8 cellular contexts compared by ENCODE assay signal in genomic region chr13:97226788-97227627, GRCh38. TPM values are rescaled to one million over a fixed set of nuclear protein-coding genes. Genes with fewer than 3 reads are reported as not detected.
DNase-seq lines count a peak whose midpoint lies in the region; ATAC-seq and TF ChIP-seq lines count a peak whose summit lies in the region.

No MANE protein-coding gene starts in this region.

- no peak overlapping the region for H2AFZ ChIP-seq in OCI-LY1 (ENCODE audit: low read length)

- peak in 1 of 3 donors; percentile 28 for TF ChIP-seq POLR2A in body of pancreas (IDR thresholded peaks at IDR 0.05)

- H3K9me3 ChIP-seq in OCI-LY1 (ENCODE audit: low read length) (no peaks in the 10 kb centered on the region), body of pancreas (no peaks in the 10 kb centered on the region)

- TF ChIP-seq CTCF in OCI-LY1 (IDR thresholded peaks at IDR 0.05; ENCODE audit: low read length) (no peak), body of pancreas (IDR thresholded peaks at IDR 0.05) (no peak), brain microvascular endothelial cell (IDR thresholded peaks at IDR 0.05; ENCODE audit: low read depth, low read length, missing control alignments) (no peak)

- peaks cover 41% of the 10 kb centered on the region for H3K4me1 ChIP-seq in OCI-LY1 (ENCODE audit: insufficient read depth, low read length, severe bottlenecking)
- peaks cover 64% of the 10 kb centered on the region for H3K4me1 ChIP-seq in body of pancreas

- in situ Hi-C loops in brain microvascular endothelial cell (cut with HindIII; ENCODE audit: low pct_ligation_motif_present, low sequenced_read_pairs): no loop called here

- WGBS in body of pancreas, 2 donors: 20 to 27% methylated on average over 6 of the region's 6 CpGs

- no peaks in the 10 kb centered on the region for H4K20me1 ChIP-seq in OCI-LY1 (ENCODE audit: insufficient read depth, low read length)

- H3K9me2 ChIP-seq in OCI-LY1 (ENCODE audit: low read depth, low read length): no peaks in the 10 kb centered on the region

- intact Hi-C loops in body of pancreas (cut with DNase I): no loop called here

- H3K4me3 ChIP-seq in OCI-LY1 (ENCODE audit: low read depth, low read length, poor library complexity, severe bottlenecking) (peak overlapping the region; percentile 70), body of pancreas (no peak overlapping the region), brain microvascular endothelial cell (ENCODE audit: low read depth, low read length) (no peak overlapping the region)

- H3F3A ChIP-seq in OCI-LY1 (ENCODE audit: insufficient read depth, low read length): no peaks in the 10 kb centered on the region

- ATAC-seq in HG02759 (IDR thresholded peaks at IDR 0.05; ENCODE audit: unreplicated experiment) (peak; percentile 47), body of pancreas (no peak)

- H3K79me2 ChIP-seq in OCI-LY1 (ENCODE audit: insufficient read depth, low read length): peaks cover 67% of the 10 kb centered on the region

- no peak overlapping the region; the same call in 1 of the 2 replicates for H3K9ac ChIP-seq in OCI-LY1 (ENCODE audit: low read length)

- no peaks in the 10 kb centered on the region for H3K27me3 ChIP-seq in OCI-LY1 (ENCODE audit: insufficient read depth, low read length)
- no peaks in the 10 kb centered on the region for H3K27me3 ChIP-seq in body of pancreas
- H3K27me3 ChIP-seq in brain microvascular endothelial cell (replicated peaks): no peaks in the 10 kb centered on the region

- peak overlapping the region; percentile 82 for H3K27ac ChIP-seq in OCI-LY1 (ENCODE audit: low read depth, low read length, poor library complexity, severe bottlenecking)
- peak overlapping the region in 3 of 4 donors; percentile 96 to 99 (median 97) for H3K27ac ChIP-seq in body of pancreas
- H3K27ac ChIP-seq in brain microvascular endothelial cell: no peak overlapping the region

- no peaks in the 10 kb centered on the region for H3K36me3 ChIP-seq in OCI-LY1 (ENCODE audit: insufficient read depth, low read length)
- no peaks in the 10 kb centered on the region for H3K36me3 ChIP-seq in body of pancreas (replicated peaks in 1 of 2; ENCODE audit: insufficient read depth in 1 of 2, low read depth in 2 of 2)
- peaks cover 5% of the 10 kb centered on the region for H3K36me3 ChIP-seq in brain microvascular endothelial cell (replicated peaks)

- DNase-seq in NCI-H510A treated with DMSO at 0.1 percent for 48 hours (lab: John Stamatoyannopoulos, UW): peak; percentile 15
- DNase-seq in NCI-H510A (lab: John Stamatoyannopoulos, UW): no peak
- peak in 3 of 4 donors; percentile 37 to 59 (median 47) for DNase-seq in body of pancreas
- DNase-seq in mucosa of gallbladder (ENCODE audit: low spot score): peak; percentile 40
- no peak for DNase-seq in NK-92 (lab: John Stamatoyannopoulos, UW; ENCODE audit: unreplicated experiment)
- no peak for DNase-seq in brain microvascular endothelial cell

- peak overlapping the region; percentile 81 for H3K4me2 ChIP-seq in OCI-LY1 (ENCODE audit: low read length)

RNA-seq across cellular contexts. Expression of gene MBNL2, which starts 4.9 kb away (rescaled TPM):
- 10 to 100 TPM; 47.5 to 50.8 TPM for total RNA-seq in body of pancreas
- total RNA-seq in mucosa of gallbladder: 74.7 TPM

Comparison
In these comparisons a context has a peak if more than half of its experiments do, and no peak if none do; other contexts are left out.
1. DNase-seq: peak in NCI-H510A treated with DMSO at 0.1 percent for 48 hours (single experiment), body of pancreas (3 of 4) and mucosa of gallbladder (single experiment); none in NCI-H510A (single experiment), NK-92 (single experiment) and brain microvascular endothelial cell (single experiment).